Comparison of ENCODE assay signal across 10 cellular contexts in genomic region chr5:139178582-139178917, GRCh38. TPM values are rescaled to one million over a fixed set of nuclear protein-coding genes. Genes with fewer than 3 reads are reported as not detected.
A peak's percentile ranks its signal among the peaks of the same experiment; 100 is the strongest.
DNase-seq lines count a peak whose midpoint lies in the region; ATAC-seq and TF ChIP-seq lines count a peak whose summit lies in the region.
"Had no signal": no experiment of that assay in that cellular context is flagged by ENCODE, and none has a peak within 500 bp of the region (broad histone marks: within the 10 kb centered on the region; RNA-seq: fewer than 3 reads in every experiment).

No MANE protein-coding gene starts in this region.

- H3K36me3 Mint-ChIP-seq in brain (peaks cover 21% of the 10 kb centered on the region), nephron progenitor cell (ENCODE audit: low read depth) (peaks cover 17% of the 10 kb centered on the region)

- ATAC-seq in HG02852 (IDR thresholded peaks at IDR 0.05; ENCODE audit: unreplicated experiment) (peak; percentile 17), HG02610 (IDR thresholded peaks at IDR 0.05; ENCODE audit: unreplicated experiment) (no peak)

- H3K27ac Mint-ChIP-seq in brain (peak overlapping the region; percentile 45 to 91 (median 80)), nephron progenitor cell (peak overlapping the region; percentile 94)

- H3K4me1 Mint-ChIP-seq in brain (peaks cover 57% of the 10 kb centered on the region), nephron progenitor cell (peaks cover 44% of the 10 kb centered on the region)

- DNase-seq in nephron progenitor cell (no peak), dermis blood vessel endothelial cell (no peak), COLO829 (ENCODE audit: low spot score) (no peak), NCI-H146 treated with DMSO at 0.1 percent for 48 hours (lab: John Stamatoyannopoulos, UW; ENCODE audit: unreplicated experiment) (no peak)
- DNase-seq: glutamatergic neuron; stimulated activated CD4-positive, alpha-beta T cell treated with anti-CD3 and anti-CD28 coated beads, Interleukin-4, amount 100 ng/mL, for 24 hours had no signal

- H3K4me3 Mint-ChIP-seq in brain (peak overlapping the region in 2 of 5 experiments; percentile 15 to 43), nephron progenitor cell (no peak overlapping the region)

- H3K27ac ChIP-seq in 22Rv1: peak overlapping the region; percentile 63

- H3K27me3 Mint-ChIP-seq in brain: no peaks in the 10 kb centered on the region
- H3K27me3 Mint-ChIP-seq in nephron progenitor cell (ENCODE audit: low read depth, poor library complexity): peaks cover 7% of the 10 kb centered on the region

- H3K9me3 Mint-ChIP-seq in brain (peaks cover 6 to 31% (median 17%) of the 10 kb centered on the region in 5 experiments), nephron progenitor cell (peaks cover 22% of the 10 kb centered on the region)

- TF ChIP-seq CTCF in 22Rv1 (IDR thresholded peaks at IDR 0.05) (no peak), brain (conservative IDR thresholded peaks at IDR 0.05) (no peak), nephron progenitor cell (IDR thresholded peaks at IDR 0.05) (no peak)

RNA-seq across cellular contexts. Expression of gene SIL1, which starts 19.6 kb away (rescaled TPM):
- polyA plus RNA-seq in brain (ENCODE audit: insufficient read depth, low read depth, low replicate concordance): 25.8 TPM
- total RNA-seq in dermis blood vessel endothelial cell: 50.3 and 58.0 TPM in 2 replicates
